ENCODE assay signal across 34 cellular contexts in genomic region chr9:116340270-116340669, GRCh38.
"Had no signal": no experiment of that assay in that cellular context is flagged by ENCODE, and none has a peak within 500 bp of the region (broad histone marks: within the 10 kb centered on the region; RNA-seq: fewer than 3 reads in every experiment).

No MANE protein-coding gene starts in this region.

- H3K27ac Mint-ChIP-seq: activated B cell treated with CpG ODN at 0.5 μM for 24 hours; activated CD4-positive, alpha-beta memory T cell treated with anti-CD3 and anti-CD28 coated beads for 36 hours; activated CD4-positive, alpha-beta T cell treated with anti-CD3 and anti-CD28 coated beads, Interleukin-2, amount 10 ng/mL, durations not matched to agents 24 days and 14 days; activated CD8-positive, alpha-beta T cell treated with anti-CD3 and anti-CD28 coated beads for 36 hours; activated naive CD4-positive, alpha-beta T cell treated with anti-CD3 and anti-CD28 coated beads, Interleukin-2, amount 10 ng/mL, durations not matched to agents 7 days and 5 days; activated naive CD4-positive, alpha-beta T cell treated with anti-CD3 and anti-CD28 coated beads, Interleukin-2, amount 50 U/mL, for 24 hours; activated naive CD8-positive, alpha-beta T cell; activated naive CD8-positive, alpha-beta T cell treated with anti-CD3 and anti-CD28 coated beads, Interleukin-2, amount 10 ng/mL, durations not matched to agents 7 days and 5 days; activated naive CD8-positive, alpha-beta T cell treated with anti-CD3 and anti-CD28 coated beads, Interleukin-2, amount 50 U/mL, for 24 hours; activated T-cell treated with anti-CD3 and anti-CD28 coated beads, Interleukin-2, amount 50 U/mL, for 24 hours; activated T-helper 2 cell treated with anti-CD3 and anti-CD28 coated beads, Interferon-gamma antibody, Interleukin-2, Interleukin-4, amounts not matched to agents 10 μg/mL and 5 μg/mL and 100 μg/mL, durations not matched to agents 14 hours and 24 hours and 36 hours; brain; T-helper 1 cell treated with Interleukin-12 subunit alpha and Interleukin-12 subunit beta and Interleukin-4 antibody, amounts not matched to agents 30 μg/mL and 1 μg/mL, for 36 hours; T-helper 2 cell treated with Interferon-gamma antibody and Interleukin-4, amounts not matched to agents 5 μg/mL and 100 μg/mL, for 36 hours had no signal

- H3K36me3 ChIP-seq: cardiac muscle cell had no signal

- H3K27ac ChIP-seq: ascending aorta, cardiac muscle cell, VCaP had no signal

- H3K4me1 ChIP-seq: ascending aorta had no signal

- H3K27me3 ChIP-seq: ascending aorta, cardiac muscle cell had no signal

- H3K36me3 Mint-ChIP-seq: activated CD4-positive, alpha-beta memory T cell treated with anti-CD3 and anti-CD28 coated beads for 36 hours; activated naive CD4-positive, alpha-beta T cell treated with anti-CD3 and anti-CD28 coated beads, Interleukin-2, amount 10 ng/mL, durations not matched to agents 7 days and 5 days; activated naive CD4-positive, alpha-beta T cell treated with anti-CD3 and anti-CD28 coated beads, Interleukin-2, amount 50 U/mL, for 24 hours; activated naive CD8-positive, alpha-beta T cell; activated naive CD8-positive, alpha-beta T cell treated with anti-CD3 and anti-CD28 coated beads, Interleukin-2, amount 10 ng/mL, durations not matched to agents 7 days and 5 days; brain had no signal

- H3K4me3 Mint-ChIP-seq: activated B cell treated with CpG ODN at 0.5 μM for 24 hours; activated CD4-positive, alpha-beta memory T cell treated with anti-CD3 and anti-CD28 coated beads for 36 hours; activated CD4-positive, alpha-beta T cell treated with anti-CD3 and anti-CD28 coated beads, Interleukin-2, amount 10 ng/mL, durations not matched to agents 24 days and 14 days; activated CD8-positive, alpha-beta T cell treated with anti-CD3 and anti-CD28 coated beads for 36 hours; activated naive CD4-positive, alpha-beta T cell treated with anti-CD3 and anti-CD28 coated beads, Interleukin-2, amount 10 ng/mL, durations not matched to agents 7 days and 5 days; activated naive CD4-positive, alpha-beta T cell treated with anti-CD3 and anti-CD28 coated beads, Interleukin-2, amount 50 U/mL, for 24 hours; activated naive CD8-positive, alpha-beta T cell; activated naive CD8-positive, alpha-beta T cell treated with anti-CD3 and anti-CD28 coated beads, Interleukin-2, amount 10 ng/mL, durations not matched to agents 7 days and 5 days; activated naive CD8-positive, alpha-beta T cell treated with anti-CD3 and anti-CD28 coated beads, Interleukin-2, amount 50 U/mL, for 24 hours; activated T-cell treated with anti-CD3 and anti-CD28 coated beads, Interleukin-2, amount 50 U/mL, for 24 hours; brain; central memory CD8-positive, alpha-beta T cell; T-helper 1 cell treated with Interleukin-12 subunit alpha and Interleukin-12 subunit beta and Interleukin-4 antibody, amounts not matched to agents 30 μg/mL and 1 μg/mL, for 36 hours; T-helper 2 cell treated with Interferon-gamma antibody and Interleukin-4, amounts not matched to agents 5 μg/mL and 100 μg/mL, for 36 hours had no signal

- H3K4me1 Mint-ChIP-seq: activated B cell treated with CpG ODN at 0.5 μM for 24 hours; activated CD4-positive, alpha-beta T cell treated with anti-CD3 and anti-CD28 coated beads, Interleukin-2, amount 10 ng/mL, durations not matched to agents 24 days and 14 days; activated naive CD4-positive, alpha-beta T cell treated with anti-CD3 and anti-CD28 coated beads, Interleukin-2, amount 10 ng/mL, durations not matched to agents 7 days and 5 days; activated naive CD4-positive, alpha-beta T cell treated with anti-CD3 and anti-CD28 coated beads, Interleukin-2, amount 50 U/mL, for 24 hours; activated naive CD8-positive, alpha-beta T cell treated with anti-CD3 and anti-CD28 coated beads, Interleukin-2, amount 10 ng/mL, durations not matched to agents 7 days and 5 days; activated naive CD8-positive, alpha-beta T cell treated with anti-CD3 and anti-CD28 coated beads, Interleukin-2, amount 50 U/mL, for 24 hours; central memory CD8-positive, alpha-beta T cell had no signal

- H3K9me3 Mint-ChIP-seq: activated B cell treated with CpG ODN at 0.5 μM for 24 hours; activated CD4-positive, alpha-beta memory T cell treated with anti-CD3 and anti-CD28 coated beads for 36 hours; activated CD4-positive, alpha-beta T cell treated with anti-CD3 and anti-CD28 coated beads, Interleukin-2, amount 10 ng/mL, durations not matched to agents 24 days and 14 days; activated CD8-positive, alpha-beta T cell treated with anti-CD3 and anti-CD28 coated beads for 36 hours; activated naive CD4-positive, alpha-beta T cell treated with anti-CD3 and anti-CD28 coated beads, Interleukin-2, amount 10 ng/mL, durations not matched to agents 7 days and 5 days; activated naive CD4-positive, alpha-beta T cell treated with anti-CD3 and anti-CD28 coated beads, Interleukin-2, amount 50 U/mL, for 24 hours; activated naive CD8-positive, alpha-beta T cell treated with anti-CD3 and anti-CD28 coated beads, Interleukin-2, amount 10 ng/mL, durations not matched to agents 7 days and 5 days; activated naive CD8-positive, alpha-beta T cell treated with anti-CD3 and anti-CD28 coated beads, Interleukin-2, amount 50 U/mL, for 24 hours; activated T-cell treated with anti-CD3 and anti-CD28 coated beads, Interleukin-2, amount 50 U/mL, for 24 hours; activated T-helper 2 cell treated with anti-CD3 and anti-CD28 coated beads, Interferon-gamma antibody, Interleukin-2, Interleukin-4, amounts not matched to agents 10 μg/mL and 5 μg/mL and 100 μg/mL, durations not matched to agents 14 hours and 24 hours and 36 hours; brain; T-helper 1 cell treated with Interleukin-12 subunit alpha and Interleukin-12 subunit beta and Interleukin-4 antibody, amounts not matched to agents 30 μg/mL and 1 μg/mL, for 36 hours; T-helper 2 cell treated with Interferon-gamma antibody and Interleukin-4, amounts not matched to agents 5 μg/mL and 100 μg/mL, for 36 hours had no signal

- ATAC-seq: activated CD8-positive, alpha-beta T cell treated with anti-CD3 and anti-CD28 coated beads for 36 hours; activated naive CD8-positive, alpha-beta T cell treated with anti-CD3 and anti-CD28 coated beads, Interleukin-2, amount 50 U/mL, for 24 hours had no signal

- H3K27me3 Mint-ChIP-seq: activated naive CD8-positive, alpha-beta T cell treated with anti-CD3 and anti-CD28 coated beads, Interleukin-2, amount 10 ng/mL, durations not matched to agents 7 days and 5 days had no signal

- H3K4me3 ChIP-seq: ascending aorta, cardiac muscle cell had no signal

- DNase-seq: activated B cell treated with CpG ODN at 0.5 μM for 24 hours; activated CD4-positive, alpha-beta memory T cell treated with anti-CD3 and anti-CD28 coated beads for 36 hours; activated CD4-positive, alpha-beta T cell treated with anti-CD3 and anti-CD28 coated beads for 4 hours; activated CD4-positive, alpha-beta T cell treated with anti-CD3 and anti-CD28 coated beads, Interleukin-2, amount 10 ng/mL, durations not matched to agents 24 days and 14 days; activated CD4-positive, alpha-beta T cell treated with anti-CD3 and anti-CD28 coated beads, Interleukin-2, amount 50 U/mL, for 1 hour; activated CD4-positive, alpha-beta T cell treated with anti-CD3 and anti-CD28 coated beads, Interleukin-2, amount 50 U/mL, for 4 hours; activated CD4-positive, CD25-positive, alpha-beta regulatory T cell treated with anti-CD3 and anti-CD28 coated beads, Interleukin-2, amount 50 U/mL, for 72 hours; activated CD8-positive, alpha-beta memory T cell treated with anti-CD3 and anti-CD28 coated beads, Interleukin-2, amount 50 U/mL, for 48 hours; activated CD8-positive, alpha-beta T cell treated with anti-CD3 and anti-CD28 coated beads for 36 hours; activated effector memory CD4-positive, alpha-beta T cell treated with Interleukin-2 at 50 U/mL for 16 hours; activated gamma-delta T cell; activated naive CD4-positive, alpha-beta T cell treated with anti-CD3 and anti-CD28 coated beads, Interleukin-2, amount 10 ng/mL, durations not matched to agents 7 days and 5 days; activated naive CD4-positive, alpha-beta T cell treated with Interleukin-2 at 50 U/mL for 16 hours; activated naive CD8-positive, alpha-beta T cell treated with anti-CD3 and anti-CD28 coated beads, Interleukin-2, amount 10 ng/mL, durations not matched to agents 7 days and 5 days; activated naive CD8-positive, alpha-beta T cell treated with anti-CD3 and anti-CD28 coated beads, Interleukin-2, amount 50 U/mL, for 24 hours; activated T-cell treated with anti-CD3 and anti-CD28 coated beads, Interleukin-2, amount 50 U/mL, for 24 hours; activated T-cell treated with anti-CD3 and anti-CD28 coated beads, Interleukin-2, amount 50 U/mL, for 48 hours; amygdala; anterior cingulate cortex; caudate nucleus; cerebellar nuclear complex; T-helper 1 cell; T-helper 2 cell; T-helper 9 cell had no signal

- H3K9me3 ChIP-seq: ascending aorta had no signal
